1 cellular context compared by ENCODE assay signal in genomic region chr20:54633903-54634302, GRCh38.
TF ChIP-seq lines count a peak whose summit lies in the region.

No MANE protein-coding gene starts in this region.

TF ChIP-seq in GM23338, 12 proteins besides CTCF, POLR2A, EP300 and RAD21 (continued from another document):
- TF ChIP-seq ZNF462 (CRISPR knock-in tag; IDR thresholded peaks at IDR 0.05) (no peak), ZNF331 (CRISPR knock-in tag; IDR thresholded peaks at IDR 0.05; ENCODE audit: low read depth) (no peak), CREB1 (CRISPR knock-in tag; IDR thresholded peaks at IDR 0.05; ENCODE audit: low read depth) (no peak)
